ENCODE assay signal across 21 cellular contexts in the genomic region with DNA sequence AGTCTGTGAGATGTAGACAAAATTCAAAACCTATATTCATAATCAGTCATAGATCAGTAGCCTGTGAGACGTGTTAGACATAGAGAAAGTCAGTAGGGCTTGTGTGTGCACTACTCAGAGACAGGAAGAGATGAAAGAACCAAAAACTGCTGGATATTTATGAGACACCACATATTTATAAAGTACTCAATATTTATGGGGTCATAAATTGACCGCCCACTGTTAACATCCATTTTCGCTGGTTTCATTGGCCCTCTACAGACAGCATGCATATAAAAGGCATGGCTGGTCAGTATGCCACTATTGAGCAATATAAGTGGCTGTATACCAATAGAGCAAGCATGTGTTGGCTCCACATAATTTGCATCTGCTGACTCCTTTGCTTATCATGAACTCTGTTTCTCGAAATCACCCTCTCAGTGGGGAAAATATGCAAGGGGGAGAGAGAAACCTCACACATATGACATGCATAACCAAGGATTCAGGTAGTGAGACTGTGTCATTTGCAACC.
A peak's percentile ranks its signal among the peaks of the same experiment; 100 is the strongest.
DNase-seq lines count a peak whose midpoint lies in the region; ATAC-seq, FAIRE-seq and TF ChIP-seq lines count a peak whose summit lies in the region.
"Had no signal": no experiment of that assay in that cellular context is flagged by ENCODE, and none has a peak within 500 bp of the region (broad histone marks: within the 10 kb centered on the region; RNA-seq: fewer than 3 reads in every experiment).

No MANE protein-coding gene starts in this region.

- H3K36me3 Mint-ChIP-seq in natural killer cell treated with Interleukin-12 subunit alpha and Interleukin-12 subunit beta and Interleukin-15 and Interleukin-18, amount 100 ng/mL, for 72 hours, result no peaks in the 10 kb centered on the region
- H3K36me3 Mint-ChIP-seq in natural killer cell, result no peaks in the 10 kb centered on the region

- no peak overlapping the region for H4K91ac ChIP-seq in H1 (replicated peaks; ENCODE audit: insufficient read length, low read length)

- H2AK5ac ChIP-seq in H1 (ENCODE audit: low read depth, low read length), result no peak overlapping the region; the same call in 1 of the 2 replicates

- intact Hi-C loops in natural killer cell (cut with micrococcal nuclease), result no loop called here

- H3K4me3 ChIP-seq in NB4 (ENCODE audit: low read depth, low read length) (no peak overlapping the region), H1 (ENCODE audit: extremely low read depth in 1 of 4, insufficient read depth in 2 of 4, low read depth in 3 of 4, low read length in 4 of 4) (no peak overlapping the region)
- H3K4me3 ChIP-seq: cardiac muscle cell, gastroesophageal sphincter, sigmoid colon had no signal

- DNase-seq in natural killer cell treated with Interleukin-12 subunit alpha and Interleukin-12 subunit beta and Interleukin-15 and Interleukin-18, amount 100 ng/mL, for 72 hours (ENCODE audit: low spot score), result no peak
- no peak for DNase-seq in natural killer cell
- DNase-seq in NB4 (ENCODE audit: low read depth), result peak; percentile 46
- no peak for DNase-seq in H1 (ENCODE audit: low read depth in 1 of 2, low spot score in 2 of 2)
- DNase-seq in A172 (ENCODE audit: low spot score), result no peak
- no peak for DNase-seq in inferior parietal cortex (ENCODE audit: extremely low spot score)
- DNase-seq in NCI-H187 (lab: John Stamatoyannopoulos, UW), result no peak
- DNase-seq: DMS 273 treated with DMSO at 0.1 percent for 48 hours; Kasumi-1; NCI-H1436 treated with DMSO at 0.1 percent for 48 hours; NCI-H2171 treated with DMSO at 0.1 percent for 48 hours; NCI-H774; sigmoid colon; stimulated activated CD4-positive, alpha-beta T cell treated with anti-CD3 and anti-CD28 coated beads, Interleukin-2, amount 100 ng/mL, for 24 hours had no signal

- H3K9me3 ChIP-seq in H1 (ENCODE audit: insufficient read depth in 2 of 2, low read depth in 1 of 2, low read length in 1 of 2), result no peaks in the 10 kb centered on the region
- H3K9me3 ChIP-seq: sigmoid colon had no signal

- no peak overlapping the region for H3K56ac ChIP-seq in H1 (replicated peaks; ENCODE audit: insufficient read length, low read depth, low read length)

- H4K8ac ChIP-seq in H1 (ENCODE audit: extremely low read depth, insufficient read depth, low read length), result no peak overlapping the region

- no peak overlapping the region for H2BK120ac ChIP-seq in H1 (replicated peaks; ENCODE audit: low read depth, low read length)

- H2BK20ac ChIP-seq in H1 (ENCODE audit: low read length), result no peak overlapping the region

- peak overlapping the region; percentile 28 to 69 for H3K27ac Mint-ChIP-seq in natural killer cell treated with Interleukin-12 subunit alpha and Interleukin-12 subunit beta and Interleukin-15 and Interleukin-18, amount 100 ng/mL, for 72 hours
- H3K27ac Mint-ChIP-seq in natural killer cell, result no peak overlapping the region

- H3K27me3 Mint-ChIP-seq in natural killer cell treated with Interleukin-12 subunit alpha and Interleukin-12 subunit beta and Interleukin-15 and Interleukin-18, amount 100 ng/mL, for 72 hours, result no peaks in the 10 kb centered on the region
- H3K27me3 Mint-ChIP-seq in natural killer cell (ENCODE audit: low read depth in 2 of 2), result no peaks in the 10 kb centered on the region

- no peaks in the 10 kb centered on the region for H3K27me3 ChIP-seq in H1 (replicated peaks in 1 of 4; ENCODE audit: control insufficient read depth in 3 of 4, extremely low read depth in 1 of 4, insufficient read depth in 3 of 4, low read length in 3 of 4)
- H3K27me3 ChIP-seq: cardiac muscle cell had no signal

- peaks cover 0 to 4% (median 0%) of the 10 kb centered on the region in 4 experiments; a peak in 1 of 7 replicates for H3K4me1 ChIP-seq in H1 (replicated peaks in 1 of 4; ENCODE audit: control insufficient read depth in 3 of 4, insufficient read depth in 4 of 4, low read length in 3 of 4)

- POLR2A ChIA-PET in H1 (lab: Charles Lee; ENCODE audit: partially characterized antibody), result interaction anchor here (1.0 to 25.5 kb wide), 6 partner anchors 19 to 893 kb away, joined by 3 to 758 read pairs (median 16); a partner anchor contains a TSS

- H3K4me3 Mint-ChIP-seq in natural killer cell treated with Interleukin-12 subunit alpha and Interleukin-12 subunit beta and Interleukin-15 and Interleukin-18, amount 100 ng/mL, for 72 hours, result peak overlapping the region; percentile 48
- H3K4me3 Mint-ChIP-seq in natural killer cell, result no peak overlapping the region

- TF ChIP-seq POLR2A in NB4 (IDR thresholded peaks at IDR 0.05; ENCODE audit: extremely low read depth, insufficient read length), result no peak
- TF ChIP-seq POLR2A in H1 (IDR thresholded peaks at IDR 0.05; ENCODE audit: control extremely low read depth in 1 of 2, low read depth in 2 of 2, low read length in 2 of 2), result peak in 1 of 2 experiments; percentile 45; a peak in 1 of 3 replicates

- no peak for TF ChIP-seq RAD21 in H1 (IDR thresholded peaks at IDR 0.05 in 1 of 2, conservative IDR thresholded peaks at IDR 0.05 in 1 of 2; ENCODE audit: low read depth in 2 of 2, low read length in 2 of 2)

- peak overlapping the region; percentile 14 to 16; a peak in 1 of 4 replicates for H3K4me2 ChIP-seq in H1 (ENCODE audit: insufficient read depth in 1 of 2, low read depth in 2 of 2, low read length in 2 of 2)

- no peak for TF ChIP-seq CTCF in natural killer cell (IDR thresholded peaks at IDR 0.05)
- no peak for TF ChIP-seq CTCF in NB4 (IDR thresholded peaks at IDR 0.05; ENCODE audit: low read depth, low read length)
- no peak for TF ChIP-seq CTCF in H1 (IDR thresholded peaks at IDR 0.05; ENCODE audit: control extremely low read depth in 1 of 3, insufficient read depth in 1 of 3, low read depth in 1 of 3, low read length in 3 of 3)

- no peak overlapping the region for H2BK12ac ChIP-seq in H1 (ENCODE audit: low read depth, low read length)

- no peak for TF ChIP-seq EP300 in H1 (IDR thresholded peaks at IDR 0.05; ENCODE audit: borderline replicate concordance in 1 of 2, low read depth in 2 of 2, low read length in 2 of 2)

- no peak overlapping the region; a peak in 1 of 7 replicates for H3K9ac ChIP-seq in H1 (replicated peaks in 1 of 4; ENCODE audit: extremely low read depth in 1 of 4, low read depth in 3 of 4, low read length in 3 of 4)

- H4K20me1 ChIP-seq in H1 (replicated peaks in 1 of 2; ENCODE audit: control insufficient read depth in 1 of 2, insufficient read depth in 2 of 2, low read length in 2 of 2), result peaks cover 3 to 6% of the 10 kb centered on the region in 2 experiments

- H3K4ac ChIP-seq in H1 (replicated peaks; ENCODE audit: insufficient read length, low read depth, low read length), result no peak overlapping the region

- no peak overlapping the region for H2AFZ ChIP-seq in H1 (ENCODE audit: low read length)

- 88% methylated on average over 4 of the region's 4 CpGs; no CpG with 5 or more reads in 1 of the 2 experiments for WGBS in H1 (ENCODE audit: extremely low coverage in 1 of 2, insufficient coverage in 1 of 2, insufficient read length in 1 of 2, insufficient replicate concordance in 2 of 2, low coverage in 1 of 2, low lambda C conversion rate in 2 of 2, missing lambda C conversion rate in 1 of 2), 2 experiments

- H4K5ac ChIP-seq in H1 (ENCODE audit: insufficient read length, low read depth, low read length), result no peak overlapping the region

- H3K18ac ChIP-seq in H1 (ENCODE audit: extremely low read depth, low read length), result no peak overlapping the region

- no peaks in the 10 kb centered on the region for H3K79me1 ChIP-seq in H1 (ENCODE audit: low read depth, low read length)

- no peaks in the 10 kb centered on the region for H3K23me2 ChIP-seq in H1 (ENCODE audit: low read depth, low read length)

- H3K23ac ChIP-seq in H1 (ENCODE audit: insufficient read length), result no peak overlapping the region

- CTCF ChIA-PET in H1 (lab: Charles Lee; ENCODE audit: partially characterized antibody), result interaction anchor here (0.6 to 6.4 kb wide), 3 partner anchors 10 to 639 kb away, joined by 3 to 93 read pairs (median 9); a partner anchor contains a TSS

- no peaks in the 10 kb centered on the region for H3K36me3 ChIP-seq in H1 (ENCODE audit: control insufficient read depth in 2 of 4, insufficient read depth in 4 of 4, low read length in 3 of 4)
- H3K36me3 ChIP-seq: cardiac muscle cell, gastroesophageal sphincter, sigmoid colon had no signal

- H3K4me1 Mint-ChIP-seq in natural killer cell treated with Interleukin-12 subunit alpha and Interleukin-12 subunit beta and Interleukin-15 and Interleukin-18, amount 100 ng/mL, for 72 hours (ENCODE audit: low read depth in 2 of 2), result peaks cover 41 to 44% of the 10 kb centered on the region in 2 donors
- peaks cover 34 to 35% of the 10 kb centered on the region in 2 donors for H3K4me1 Mint-ChIP-seq in natural killer cell

- ATAC-seq in natural killer cell treated with Interleukin-12 subunit alpha and Interleukin-12 subunit beta and Interleukin-15 and Interleukin-18, amount 100 ng/mL, for 72 hours, result peak in 1 of 2 donors; percentile 1
- no peak for ATAC-seq in natural killer cell
- ATAC-seq: activated CD4-positive, CD25-positive, alpha-beta regulatory T cell treated with anti-CD3 and anti-CD28 coated beads, Interleukin-2, amount 50 U/mL, for 24 hours; gastroesophageal sphincter; left lobe of liver; Panc1 had no signal

- peaks cover 0 to 20% of the 10 kb centered on the region in 2 experiments; a peak in 3 of 4 replicates for H3K79me2 ChIP-seq in H1 (ENCODE audit: control insufficient read depth in 1 of 2, insufficient read depth in 2 of 2, low read length in 2 of 2)

- no peak overlapping the region for H3K14ac ChIP-seq in H1 (ENCODE audit: insufficient read length)

- no peak overlapping the region for H2BK5ac ChIP-seq in H1 (ENCODE audit: low read depth, low read length)

- no peak for FAIRE-seq in H1 (lab: Jason Lieb, UNC)
- FAIRE-seq: GM12892 had no signal

- no peak overlapping the region for H3K27ac ChIP-seq in H1 (ENCODE audit: low read depth, low read length)
- H3K27ac ChIP-seq: cardiac muscle cell, epithelial cell of prostate, gastroesophageal sphincter, sigmoid colon had no signal

- no peak overlapping the region for H2BK15ac ChIP-seq in H1 (ENCODE audit: low read length)

- no peaks in the 10 kb centered on the region for H3K9me3 Mint-ChIP-seq in natural killer cell treated with Interleukin-12 subunit alpha and Interleukin-12 subunit beta and Interleukin-15 and Interleukin-18, amount 100 ng/mL, for 72 hours
- no peaks in the 10 kb centered on the region for H3K9me3 Mint-ChIP-seq in natural killer cell

TF ChIP-seq in H1, 55 proteins besides CTCF, POLR2A, EP300 and RAD21:
- peak; percentile 59; the same call in 1 of the 2 replicates for TF ChIP-seq CEBPB (IDR thresholded peaks at IDR 0.05; ENCODE audit: low read depth, low read length)
- no peak for TF ChIP-seq KDM4A (IDR thresholded peaks at IDR 0.05; ENCODE audit: low read depth, low read length, severe bottlenecking)

Comparison
In these comparisons a context has a peak if more than half of its experiments do, and no peak if none do; other contexts are left out.
1. H3K27ac Mint-ChIP-seq: peak in natural killer cell treated with Interleukin-12 subunit alpha and Interleukin-12 subunit beta and Interleukin-15 and Interleukin-18, amount 100 ng/mL, for 72 hours (2 of 2); none in natural killer cell (0 of 2).